18 cellular contexts compared by ENCODE assay signal in the genomic region with DNA sequence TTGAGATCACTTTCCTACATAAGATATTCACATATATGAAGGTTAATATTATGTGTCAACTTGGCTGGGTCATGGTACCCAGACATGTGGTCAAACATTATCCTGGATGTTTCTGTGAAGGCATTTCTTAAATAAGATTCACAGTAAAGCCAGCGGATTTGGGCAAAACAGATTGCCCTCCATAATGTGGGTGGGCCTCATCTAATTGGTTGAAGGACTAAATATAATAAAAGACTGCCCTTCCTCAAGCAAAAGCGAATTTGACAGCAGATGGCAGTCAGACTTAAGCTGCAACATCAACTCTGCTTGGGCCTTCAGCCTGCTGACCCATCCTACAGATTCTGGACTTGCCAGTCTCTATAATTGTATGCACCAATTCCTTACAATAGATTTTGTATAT.
"Had no signal": no experiment of that assay in that cellular context is flagged by ENCODE, and none has a peak within 500 bp of the region (broad histone marks: within the 10 kb centered on the region; RNA-seq: fewer than 3 reads in every experiment).

No MANE protein-coding gene starts in this region.

- H3K9me3 ChIP-seq: adrenal gland, ascending aorta, breast epithelium, colonic mucosa, gastrocnemius medialis had no signal

- H3K4me1 Mint-ChIP-seq: central memory CD8-positive, alpha-beta T cell; naive B cell had no signal

- H3K4me1 ChIP-seq: breast epithelium, colonic mucosa had no signal

- H3K36me3 Mint-ChIP-seq: naive B cell had no signal

- ATAC-seq: activated CD8-positive, alpha-beta T cell treated with anti-CD3 and anti-CD28 coated beads, Interleukin-2, amount 10 ng/mL, durations not matched to agents 7 days and 5 days; effector memory CD8-positive, alpha-beta T cell; esophagus mucosa; gastrocnemius medialis; stimulated activated naive CD8-positive, alpha-beta T cell treated with anti-CD3 and anti-CD28 coated beads, Interleukin-15, Interleukin-2, amounts not matched to agents 100 U/mL and 50 U/mL, for 24 hours had no signal

- H3K27me3 Mint-ChIP-seq: activated naive CD8-positive, alpha-beta T cell; central memory CD8-positive, alpha-beta T cell had no signal

- H3K27me3 ChIP-seq: adrenal gland, ascending aorta, breast epithelium, colonic mucosa, dorsolateral prefrontal cortex, gastrocnemius medialis had no signal

- H3K27ac ChIP-seq: ascending aorta, breast epithelium had no signal

- DNase-seq: activated CD4-positive, alpha-beta T cell treated with anti-CD3 and anti-CD28 coated beads for 1 hour; activated CD4-positive, alpha-beta T cell treated with anti-CD3 and anti-CD28 coated beads, Interleukin-2, amount 50 U/mL, for 1 hour; activated CD8-positive, alpha-beta T cell treated with anti-CD3 and anti-CD28 coated beads, Interleukin-2, amount 10 ng/mL, durations not matched to agents 7 days and 5 days; adrenal gland; colonic mucosa; dorsolateral prefrontal cortex; effector memory CD8-positive, alpha-beta T cell; gastrocnemius medialis; left cardiac atrium; naive B cell; stimulated activated CD4-positive, alpha-beta T cell treated with anti-CD3 and anti-CD28 coated beads, Interleukin-4, amount 100 ng/mL, for 24 hours; stimulated activated naive CD8-positive, alpha-beta T cell treated with anti-CD3 and anti-CD28 coated beads, Interleukin-15, Interleukin-2, amounts not matched to agents 100 U/mL and 50 U/mL, for 24 hours had no signal

- H3K4me3 ChIP-seq: adrenal gland, ascending aorta, breast epithelium, colonic mucosa, dorsolateral prefrontal cortex, gastrocnemius medialis had no signal

- H3K4me3 Mint-ChIP-seq: activated CD8-positive, alpha-beta T cell treated with anti-CD3 and anti-CD28 coated beads, Interleukin-2, amount 10 ng/mL, durations not matched to agents 7 days and 5 days; activated naive CD8-positive, alpha-beta T cell; central memory CD8-positive, alpha-beta T cell; effector memory CD8-positive, alpha-beta T cell; naive B cell; neural crest cell had no signal

- H3K27ac Mint-ChIP-seq: activated CD8-positive, alpha-beta T cell treated with anti-CD3 and anti-CD28 coated beads, Interleukin-2, amount 10 ng/mL, durations not matched to agents 7 days and 5 days; activated naive CD8-positive, alpha-beta T cell; effector memory CD8-positive, alpha-beta T cell; naive B cell had no signal

- H3K36me3 ChIP-seq: adrenal gland, breast epithelium, colonic mucosa, gastrocnemius medialis had no signal

- H3K9me3 Mint-ChIP-seq: central memory CD8-positive, alpha-beta T cell; effector memory CD8-positive, alpha-beta T cell; neural crest cell had no signal
